In the genomic region with DNA sequence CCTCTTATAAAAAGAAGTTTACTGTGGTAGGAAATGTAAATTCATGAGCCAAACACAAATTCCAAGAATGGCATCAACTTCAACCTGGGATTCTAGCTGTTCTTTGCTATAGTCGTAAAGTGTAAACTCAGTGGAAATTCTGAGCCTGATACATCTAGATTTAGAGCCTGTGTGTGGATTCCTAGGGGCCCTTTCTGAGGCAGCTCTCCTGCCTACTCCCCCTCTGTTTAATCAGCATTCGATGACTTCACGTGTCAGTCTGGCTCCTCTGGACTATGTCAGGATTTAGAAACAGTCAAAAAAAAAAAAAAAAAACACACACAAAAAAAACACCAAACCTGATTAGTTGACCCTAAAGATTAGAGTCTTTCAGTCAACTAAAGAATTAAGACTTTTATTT, we compare ENCODE assay signal across 18 cellular contexts.
"Had no signal": no experiment of that assay in that cellular context is flagged by ENCODE, and none has a peak within 500 bp of the region (broad histone marks: within the 10 kb centered on the region; RNA-seq: fewer than 3 reads in every experiment).

No MANE protein-coding gene starts in this region.

- H3K9me3 ChIP-seq: colonic mucosa, esophagus squamous epithelium, left ventricle myocardium inferior, prostate gland had no signal

- DNase-seq: activated CD4-positive, alpha-beta memory T cell treated with anti-CD3 and anti-CD28 coated beads for 36 hours; activated CD4-positive, alpha-beta T cell treated with anti-CD3 and anti-CD28 coated beads for 36 hours; activated CD8-positive, alpha-beta memory T cell treated with anti-CD3 and anti-CD28 coated beads, Interleukin-2, amount 10 ng/mL, durations not matched to agents 7 days and 5 days; activated naive CD4-positive, alpha-beta T cell treated with anti-CD3 and anti-CD28 coated beads, Interleukin-2, amount 10 ng/mL, durations not matched to agents 7 days and 5 days; activated T-cell treated with anti-CD3 and anti-CD28 coated beads, Interleukin-2, amount 50 U/mL, for 1 hour; caudate nucleus; colonic mucosa; esophagus squamous epithelium; foreskin fibroblast; glutamatergic neuron; left ventricle myocardium inferior; right cardiac atrium; stimulated activated naive CD8-positive, alpha-beta T cell treated with anti-CD3 and anti-CD28 coated beads, Interleukin-15, amount 100 ng/mL, for 72 hours; T-helper 17 cell; WERI-Rb-1 had no signal

- H3K4me3 ChIP-seq: colonic mucosa, esophagus squamous epithelium, left ventricle myocardium inferior, prostate gland had no signal

- ATAC-seq: activated CD4-positive, alpha-beta T cell treated with anti-CD3 and anti-CD28 coated beads for 36 hours; activated CD8-positive, alpha-beta memory T cell treated with anti-CD3 and anti-CD28 coated beads, Interleukin-2, amount 10 ng/mL, durations not matched to agents 7 days and 5 days; natural killer cell treated with Interleukin-12 subunit alpha and Interleukin-12 subunit beta and Interleukin-15 and Interleukin-18, amount 100 ng/mL, for 72 hours; right cardiac atrium; stimulated activated naive CD8-positive, alpha-beta T cell treated with anti-CD3 and anti-CD28 coated beads, Interleukin-15, amount 100 ng/mL, for 72 hours; T-helper 17 cell had no signal

- H3K36me3 ChIP-seq: colonic mucosa, esophagus squamous epithelium, left ventricle myocardium inferior, prostate gland, WERI-Rb-1 had no signal

- FAIRE-seq: keratinocyte had no signal

- H3K4me1 ChIP-seq: colonic mucosa, prostate gland had no signal

- H3K27ac ChIP-seq: colonic mucosa, esophagus squamous epithelium, left ventricle myocardium inferior, prostate gland, WERI-Rb-1 had no signal
